18 cellular contexts compared by ENCODE assay signal in genomic region chr5:31963358-31963757, GRCh38.
A peak's percentile ranks its signal among the peaks of the same experiment; 100 is the strongest.
DNase-seq lines count a peak whose midpoint lies in the region; ATAC-seq and TF ChIP-seq lines count a peak whose summit lies in the region.
"Had no signal": no experiment of that assay in that cellular context is flagged by ENCODE, and none has a peak within 500 bp of the region (broad histone marks: within the 10 kb centered on the region; RNA-seq: fewer than 3 reads in every experiment).

No MANE protein-coding gene starts in this region.

- peak overlapping the region; percentile 16 for H3K9ac ChIP-seq in mesenchymal stem cell (ENCODE audit: low read length)

- peaks cover 0 to 9% (median 0%) of the 10 kb centered on the region in 5 donors for H3K36me3 Mint-ChIP-seq in naive thymus-derived CD4-positive, alpha-beta T cell
- H3K36me3 Mint-ChIP-seq: natural killer cell treated with Interleukin-12 subunit alpha and Interleukin-12 subunit beta and Interleukin-15 and Interleukin-18, amount 100 ng/mL, for 72 hours had no signal

- no peak for DNase-seq in RWPE2 (ENCODE audit: low spot score)
- DNase-seq in esophagus muscularis mucosa (ENCODE audit: extremely low spot score): no peak
- DNase-seq in mesenchymal stem cell: no peak
- DNase-seq in BE2C: no peak
- DNase-seq in left colon: no peak
- no peak for DNase-seq in naive thymus-derived CD4-positive, alpha-beta T cell
- no peak for DNase-seq in nucleus accumbens (lab: John Stamatoyannopoulos, UW)
- DNase-seq: activated B cell treated with CpG ODN at 0.5 μM for 24 hours; activated CD8-positive, alpha-beta memory T cell treated with anti-CD3 and anti-CD28 coated beads, Interleukin-2, amount 50 U/mL, for 4 hours; activated naive CD4-positive, alpha-beta T cell treated with anti-CD3 and anti-CD28 coated beads for 36 hours; NCI-H1417 treated with DMSO at 0.1 percent for 48 hours; NCI-H510A had no signal

- H3K4me3 Mint-ChIP-seq in naive thymus-derived CD4-positive, alpha-beta T cell: no peak overlapping the region
- H3K4me3 Mint-ChIP-seq: activated B cell treated with CpG ODN at 0.5 μM for 24 hours; activated naive CD4-positive, alpha-beta T cell treated with anti-CD3 and anti-CD28 coated beads for 36 hours; B cell; natural killer cell treated with Interleukin-12 subunit alpha and Interleukin-12 subunit beta and Interleukin-15 and Interleukin-18, amount 100 ng/mL, for 72 hours; stimulated activated naive CD8-positive, alpha-beta T cell treated with anti-CD3 and anti-CD28 coated beads, Interleukin-15, Interleukin-2, amounts not matched to agents 100 ng/mL and 50 ng/mL, for 24 hours had no signal

- CTCF ChIA-PET in naive thymus-derived CD4-positive, alpha-beta T cell (lab: Charles Lee): no interaction called here

- no peak overlapping the region for H3K18ac ChIP-seq in mesenchymal stem cell (ENCODE audit: low read depth in 1 of 2, low read length in 2 of 2)

- WGBS in esophagus muscularis mucosa: 56% methylated on average over 7 of the region's 10 CpGs
- WGBS in mesenchymal stem cell: 78% methylated on average over 10 of the region's 10 CpGs

- no peaks in the 10 kb centered on the region for H3K9me3 Mint-ChIP-seq in naive thymus-derived CD4-positive, alpha-beta T cell
- H3K9me3 Mint-ChIP-seq: activated B cell treated with CpG ODN at 0.5 μM for 24 hours; activated naive CD4-positive, alpha-beta T cell treated with anti-CD3 and anti-CD28 coated beads for 36 hours; natural killer cell treated with Interleukin-12 subunit alpha and Interleukin-12 subunit beta and Interleukin-15 and Interleukin-18, amount 100 ng/mL, for 72 hours; stimulated activated naive CD8-positive, alpha-beta T cell treated with anti-CD3 and anti-CD28 coated beads, Interleukin-15, Interleukin-2, amounts not matched to agents 100 ng/mL and 50 ng/mL, for 24 hours had no signal

- H2BK15ac ChIP-seq in mesenchymal stem cell (ENCODE audit: low read depth, poor library complexity, severe bottlenecking): no peak overlapping the region

- TF ChIP-seq EP300 in esophagus muscularis mucosa (IDR thresholded peaks at IDR 0.05): no peak

- no peak overlapping the region for H3K4me2 ChIP-seq in mesenchymal stem cell (ENCODE audit: low read length, poor library complexity, severe bottlenecking)

- no peaks in the 10 kb centered on the region for H3K9me3 ChIP-seq in RWPE2 (ENCODE audit: severe bottlenecking)
- no peaks in the 10 kb centered on the region for H3K9me3 ChIP-seq in esophagus muscularis mucosa
- no peaks in the 10 kb centered on the region for H3K9me3 ChIP-seq in mesenchymal stem cell (ENCODE audit: control insufficient read depth, low read length)
- no peaks in the 10 kb centered on the region for H3K9me3 ChIP-seq in BE2C
- H3K9me3 ChIP-seq in naive thymus-derived CD4-positive, alpha-beta T cell (ENCODE audit: control insufficient read depth in 2 of 3, low read length in 3 of 3): no peaks in the 10 kb centered on the region
- H3K9me3 ChIP-seq: HAP-1 had no signal

- H3K4me1 Mint-ChIP-seq in naive thymus-derived CD4-positive, alpha-beta T cell: peaks cover 0 to 13% (median 10%) of the 10 kb centered on the region in 7 donors
- H3K4me1 Mint-ChIP-seq: activated B cell treated with CpG ODN at 0.5 μM for 24 hours, B cell had no signal

- H4K91ac ChIP-seq in mesenchymal stem cell (ENCODE audit: low read length): no peak overlapping the region

- ATAC-seq in RWPE2 (ENCODE audit: low read depth) (peak; percentile 13; the same call in 1 of the 3 replicates), left colon (no peak)
- ATAC-seq in naive thymus-derived CD4-positive, alpha-beta T cell: no peak
- ATAC-seq: K562; natural killer cell treated with Interleukin-12 subunit alpha and Interleukin-12 subunit beta and Interleukin-15 and Interleukin-18, amount 100 ng/mL, for 72 hours had no signal

- peak overlapping the region in 1 of 2 experiments; percentile 28 for H2BK12ac ChIP-seq in mesenchymal stem cell (ENCODE audit: low read length in 2 of 2)

- H3K4me3 ChIP-seq in RWPE2 (ENCODE audit: severe bottlenecking) (no peak overlapping the region), esophagus muscularis mucosa (no peak overlapping the region), mesenchymal stem cell (ENCODE audit: insufficient read depth in 1 of 2, low read depth in 1 of 2, low read length in 2 of 2) (no peak overlapping the region), BE2C (ENCODE audit: low read depth, low read length) (no peak overlapping the region)
- H3K4me3 ChIP-seq in naive thymus-derived CD4-positive, alpha-beta T cell (ENCODE audit: low read length): no peak overlapping the region
- H3K4me3 ChIP-seq: HAP-1, K562 had no signal

- peak overlapping the region in 1 of 2 experiments; percentile 13 for H3K14ac ChIP-seq in mesenchymal stem cell (ENCODE audit: low read length in 2 of 2)

- no peak overlapping the region for H4K8ac ChIP-seq in mesenchymal stem cell (ENCODE audit: low read length)

- TF ChIP-seq POLR2A in esophagus muscularis mucosa (IDR thresholded peaks at IDR 0.05; ENCODE audit: low read depth): no peak

- H3K27ac Mint-ChIP-seq in naive thymus-derived CD4-positive, alpha-beta T cell: peak overlapping the region in 1 of 9 donors; percentile 9
- H3K27ac Mint-ChIP-seq: activated B cell treated with CpG ODN at 0.5 μM for 24 hours; activated naive CD4-positive, alpha-beta T cell treated with anti-CD3 and anti-CD28 coated beads for 36 hours; B cell; natural killer cell treated with Interleukin-12 subunit alpha and Interleukin-12 subunit beta and Interleukin-15 and Interleukin-18, amount 100 ng/mL, for 72 hours; stimulated activated naive CD8-positive, alpha-beta T cell treated with anti-CD3 and anti-CD28 coated beads, Interleukin-15, Interleukin-2, amounts not matched to agents 100 ng/mL and 50 ng/mL, for 24 hours had no signal

- H2BK5ac ChIP-seq in mesenchymal stem cell (ENCODE audit: low read depth, low read length, poor library complexity, severe bottlenecking): no peak overlapping the region

- peaks cover 18% of the 10 kb centered on the region for H3K4me1 ChIP-seq in RWPE2 (ENCODE audit: insufficient read depth, poor library complexity, severe bottlenecking)
- peaks cover 19 to 24% (median 20%) of the 10 kb centered on the region in 4 donors for H3K4me1 ChIP-seq in esophagus muscularis mucosa
- peaks cover 2% of the 10 kb centered on the region for H3K4me1 ChIP-seq in mesenchymal stem cell (ENCODE audit: control insufficient read depth, insufficient read depth, low read depth, low read length)
- H3K4me1 ChIP-seq in BE2C: 0 out of 2 replicates have a peak, but pooled peaks cover 3% of the 10 kb centered on the region
- no peaks in the 10 kb centered on the region for H3K4me1 ChIP-seq in naive thymus-derived CD4-positive, alpha-beta T cell (ENCODE audit: control insufficient read depth in 2 of 2, insufficient read depth in 2 of 2, low read length in 2 of 2)

- TF ChIP-seq CTCF in RWPE2 (IDR thresholded peaks at IDR 0.05; ENCODE audit: poor library complexity, severe bottlenecking) (no peak), esophagus muscularis mucosa (IDR thresholded peaks at IDR 0.05) (no peak), BE2C (IDR thresholded peaks at IDR 0.05; ENCODE audit: low read depth, low read length) (no peak)

- H3K36me3 ChIP-seq in RWPE2 (ENCODE audit: low read depth) (no peaks in the 10 kb centered on the region), esophagus muscularis mucosa (no peaks in the 10 kb centered on the region), mesenchymal stem cell (ENCODE audit: control insufficient read depth in 1 of 2, insufficient read depth in 2 of 2, low read depth in 1 of 2, low read length in 2 of 2) (no peaks in the 10 kb centered on the region), BE2C (no peaks in the 10 kb centered on the region)
- H3K36me3 ChIP-seq in naive thymus-derived CD4-positive, alpha-beta T cell (ENCODE audit: control insufficient read depth in 2 of 3, insufficient read depth in 3 of 3, low read length in 3 of 3): no peaks in the 10 kb centered on the region
- H3K36me3 ChIP-seq: HAP-1 had no signal

- no peak overlapping the region for H2AK5ac ChIP-seq in mesenchymal stem cell (ENCODE audit: low read length, severe bottlenecking)

- no peaks in the 10 kb centered on the region for H3K79me1 ChIP-seq in mesenchymal stem cell (replicated peaks; ENCODE audit: low read length, poor library complexity, severe bottlenecking)

- POLR2A ChIA-PET in naive thymus-derived CD4-positive, alpha-beta T cell (lab: Charles Lee): no interaction called here

- no peak overlapping the region for H3K4ac ChIP-seq in mesenchymal stem cell (ENCODE audit: low read depth in 1 of 2, low read length in 2 of 2)

- H3K27ac ChIP-seq in RWPE2 (ENCODE audit: poor library complexity, severe bottlenecking) (peak overlapping the region; percentile 2), esophagus muscularis mucosa (replicated peaks in 1 of 4) (peak overlapping the region; percentile 1 to 57 (median 40)), mesenchymal stem cell (ENCODE audit: low read length, poor library complexity, severe bottlenecking) (no peak overlapping the region), temporal lobe (ENCODE audit: low read depth, low read length) (peak overlapping the region; percentile 0)
- no peak overlapping the region for H3K27ac ChIP-seq in naive thymus-derived CD4-positive, alpha-beta T cell (ENCODE audit: low read depth, low read length)

- no peak overlapping the region for H3K23ac ChIP-seq in mesenchymal stem cell (ENCODE audit: low read length in 2 of 2)

- no peak overlapping the region for H2BK120ac ChIP-seq in mesenchymal stem cell (ENCODE audit: low read depth, low read length)

- intact Hi-C loops in esophagus muscularis mucosa (cut with DNase I): no loop called here
- intact Hi-C loops in left colon (cut with DNase I, micrococcal nuclease): no loop called here
- intact Hi-C loops in naive thymus-derived CD4-positive, alpha-beta T cell (cut with micrococcal nuclease): no loop called here

- H3K27me3 ChIP-seq in RWPE2 (ENCODE audit: insufficient read depth, poor library complexity, severe bottlenecking) (no peaks in the 10 kb centered on the region), esophagus muscularis mucosa (no peaks in the 10 kb centered on the region), mesenchymal stem cell (ENCODE audit: control insufficient read depth in 1 of 2, insufficient read depth in 1 of 2, low read length in 2 of 2) (peaks cover 0 to 42% of the 10 kb centered on the region in 2 experiments), BE2C (no peaks in the 10 kb centered on the region; the same call in 1 of the 2 replicates)
- H3K27me3 ChIP-seq in naive thymus-derived CD4-positive, alpha-beta T cell (ENCODE audit: control insufficient read depth in 2 of 2, insufficient read depth in 2 of 2, low read length in 2 of 2): no peaks in the 10 kb centered on the region

- no peak overlapping the region for H2AFZ ChIP-seq in mesenchymal stem cell (ENCODE audit: low read depth, low read length)

- peaks cover 0 to 4% (median 0%) of the 10 kb centered on the region in 5 donors for H3K27me3 Mint-ChIP-seq in naive thymus-derived CD4-positive, alpha-beta T cell
- H3K27me3 Mint-ChIP-seq: B cell had no signal

Comparison
In these comparisons a context has a peak if more than half of its experiments do, and no peak if none do; other contexts are left out.
1. H3K27ac ChIP-seq: peak in RWPE2 (single experiment), esophagus muscularis mucosa (4 of 4) and temporal lobe (single experiment); none in mesenchymal stem cell (single experiment) and naive thymus-derived CD4-positive, alpha-beta T cell (single experiment).